Comparison of ENCODE assay signal across 15 cellular contexts in genomic region chr6:129104131-129104530, GRCh38.
A peak's percentile ranks its signal among the peaks of the same experiment; 100 is the strongest.
DNase-seq lines count a peak whose midpoint lies in the region; ATAC-seq and TF ChIP-seq lines count a peak whose summit lies in the region.
"Had no signal": no experiment of that assay in that cellular context is flagged by ENCODE, and none has a peak within 500 bp of the region (broad histone marks: within the 10 kb centered on the region; RNA-seq: fewer than 3 reads in every experiment).

No MANE protein-coding gene starts in this region.

- no peaks in the 10 kb centered on the region for H3K9me3 Mint-ChIP-seq in activated CD4-positive, alpha-beta T cell treated with anti-CD3 and anti-CD28 coated beads for 36 hours (ENCODE audit: low read depth)
- H3K9me3 Mint-ChIP-seq: activated naive CD8-positive, alpha-beta T cell treated with anti-CD3 and anti-CD28 coated beads, Interleukin-2, amount 10 ng/mL, durations not matched to agents 7 days and 5 days; dendritic cell treated with granulocyte-macrophage colony-stimulating factor and Interleukin-4, amounts not matched to agents 40 ng/mL and 50 ng/mL, for 4 days had no signal

- H3K27me3 ChIP-seq in hepatocyte, result no peaks in the 10 kb centered on the region
- H3K27me3 ChIP-seq: BLaER1, upper lobe of left lung had no signal

- POLR2A ChIA-PET in activated CD4-positive, alpha-beta T cell treated with anti-CD3 and anti-CD28 coated beads for 36 hours (lab: Charles Lee), result no interaction called here

- WGBS in hepatocyte (ENCODE audit: low lambda C conversion rate, missing lambda C conversion rate), result 91% methylated on average over 1 of the region's 1 CpG

- no peak overlapping the region for H3K4me3 Mint-ChIP-seq in activated CD4-positive, alpha-beta T cell treated with anti-CD3 and anti-CD28 coated beads for 36 hours
- H3K4me3 Mint-ChIP-seq: activated naive CD8-positive, alpha-beta T cell treated with anti-CD3 and anti-CD28 coated beads, Interleukin-2, amount 10 ng/mL, durations not matched to agents 7 days and 5 days; dendritic cell treated with granulocyte-macrophage colony-stimulating factor and Interleukin-4, amounts not matched to agents 40 ng/mL and 50 ng/mL, for 4 days had no signal

- H3K36me3 ChIP-seq in hepatocyte (replicated peaks; ENCODE audit: insufficient read depth, low read depth), result no peaks in the 10 kb centered on the region
- H3K36me3 ChIP-seq: BLaER1, upper lobe of left lung had no signal

- no peak overlapping the region for H3K4me2 ChIP-seq in hepatocyte
- H3K4me2 ChIP-seq: BLaER1 had no signal

- H2AFZ ChIP-seq in hepatocyte, result no peak overlapping the region

- TF ChIP-seq CTCF in astrocyte of the spinal cord (IDR thresholded peaks at IDR 0.05; ENCODE audit: low read depth, low read length), result no peak
- TF ChIP-seq CTCF in foreskin fibroblast (IDR thresholded peaks at IDR 0.05; ENCODE audit: low read depth, low read length), result no peak
- no peak for TF ChIP-seq CTCF in hepatocyte (IDR thresholded peaks at IDR 0.05; ENCODE audit: poor library complexity)

- DNase-seq in EL (peak; percentile 67), astrocyte of the spinal cord (ENCODE audit: low read depth, low spot score) (peak; percentile 59), foreskin fibroblast (peak; percentile 56 to 75), skeletal muscle cell (ENCODE audit: low read depth) (peak; percentile 69), hepatocyte (ENCODE audit: low spot score) (no peak), DMS153 treated with DMSO at 0.1 percent for 48 hours (lab: John Stamatoyannopoulos, UW; ENCODE audit: unreplicated experiment) (no peak)
- DNase-seq in activated CD4-positive, alpha-beta T cell treated with anti-CD3 and anti-CD28 coated beads for 36 hours, result no peak
- DNase-seq: activated naive CD8-positive, alpha-beta T cell treated with anti-CD3 and anti-CD28 coated beads, Interleukin-2, amount 10 ng/mL, durations not matched to agents 7 days and 5 days; upper lobe of left lung had no signal

- H3K9me3 ChIP-seq in hepatocyte (ENCODE audit: low read depth), result no peaks in the 10 kb centered on the region
- H3K9me3 ChIP-seq: BLaER1, upper lobe of left lung had no signal

- intact Hi-C loops in activated CD4-positive, alpha-beta T cell treated with anti-CD3 and anti-CD28 coated beads for 36 hours (cut with DNase I, micrococcal nuclease), result no loop called here

- H3K4me3 ChIP-seq in astrocyte of the spinal cord (ENCODE audit: low read depth, low read length) (no peak overlapping the region), foreskin fibroblast (ENCODE audit: low read depth in 1 of 2, low read length in 2 of 2) (no peak overlapping the region), skeletal muscle cell (ENCODE audit: low read depth, low read length) (no peak overlapping the region), hepatocyte (no peak overlapping the region)
- H3K4me3 ChIP-seq: BLaER1, lung, SK-N-MC, upper lobe of left lung had no signal

- no peaks in the 10 kb centered on the region for H3K79me2 ChIP-seq in hepatocyte

- H4K20me1 ChIP-seq in hepatocyte (ENCODE audit: insufficient read depth, poor library complexity, severe bottlenecking), result no peaks in the 10 kb centered on the region
- H4K20me1 ChIP-seq: BLaER1 had no signal

- CTCF ChIA-PET in activated CD4-positive, alpha-beta T cell treated with anti-CD3 and anti-CD28 coated beads for 36 hours (lab: Charles Lee), result no interaction called here

- H3K36me3 Mint-ChIP-seq in activated CD4-positive, alpha-beta T cell treated with anti-CD3 and anti-CD28 coated beads for 36 hours (ENCODE audit: low read depth), result no peaks in the 10 kb centered on the region
- H3K36me3 Mint-ChIP-seq: activated naive CD8-positive, alpha-beta T cell treated with anti-CD3 and anti-CD28 coated beads, Interleukin-2, amount 10 ng/mL, durations not matched to agents 7 days and 5 days had no signal

- H3K27ac Mint-ChIP-seq in activated CD4-positive, alpha-beta T cell treated with anti-CD3 and anti-CD28 coated beads for 36 hours, result no peak overlapping the region
- H3K27ac Mint-ChIP-seq: activated naive CD8-positive, alpha-beta T cell treated with anti-CD3 and anti-CD28 coated beads, Interleukin-2, amount 10 ng/mL, durations not matched to agents 7 days and 5 days; dendritic cell treated with granulocyte-macrophage colony-stimulating factor and Interleukin-4, amounts not matched to agents 40 ng/mL and 50 ng/mL, for 4 days had no signal

- in situ Hi-C loops in astrocyte of the spinal cord (cut with HindIII; ENCODE audit: low sequenced_read_pairs), result no loop called here

- H3K27me3 Mint-ChIP-seq in activated CD4-positive, alpha-beta T cell treated with anti-CD3 and anti-CD28 coated beads for 36 hours, result peaks cover 4% of the 10 kb centered on the region
- H3K27me3 Mint-ChIP-seq: dendritic cell treated with granulocyte-macrophage colony-stimulating factor and Interleukin-4, amounts not matched to agents 40 ng/mL and 50 ng/mL, for 4 days had no signal

- ATAC-seq in HG03457 (IDR thresholded peaks at IDR 0.05; ENCODE audit: unreplicated experiment), result no peak
- ATAC-seq in activated CD4-positive, alpha-beta T cell treated with anti-CD3 and anti-CD28 coated beads for 36 hours, result no peak

- no peaks in the 10 kb centered on the region for H3K4me1 ChIP-seq in hepatocyte (ENCODE audit: insufficient read depth)
- H3K4me1 ChIP-seq: BLaER1, upper lobe of left lung had no signal

- H3K27ac ChIP-seq in hepatocyte, result no peak overlapping the region
- H3K27ac ChIP-seq: BLaER1, SK-N-MC, VCaP had no signal

- no peaks in the 10 kb centered on the region for H3K4me1 Mint-ChIP-seq in activated CD4-positive, alpha-beta T cell treated with anti-CD3 and anti-CD28 coated beads for 36 hours
- H3K4me1 Mint-ChIP-seq: activated naive CD8-positive, alpha-beta T cell treated with anti-CD3 and anti-CD28 coated beads, Interleukin-2, amount 10 ng/mL, durations not matched to agents 7 days and 5 days had no signal

- H3K9me2 ChIP-seq in hepatocyte (replicated peaks; ENCODE audit: insufficient read depth), result no peaks in the 10 kb centered on the region

Comparison
In these comparisons a context has a peak if more than half of its experiments do, and no peak if none do; other contexts are left out.
1. DNase-seq: peak in EL (single experiment), astrocyte of the spinal cord (single experiment), foreskin fibroblast (2 of 2) and skeletal muscle cell (single experiment); none in activated CD4-positive, alpha-beta T cell treated with anti-CD3 and anti-CD28 coated beads for 36 hours (single experiment), hepatocyte (single experiment) and DMS153 treated with DMSO at 0.1 percent for 48 hours (single experiment).